Comparison of ENCODE assay signal across 26 cellular contexts in genomic region chr16:72182976-72183375, GRCh38. TPM values are rescaled to one million over a fixed set of nuclear protein-coding genes. Genes with fewer than 3 reads are reported as not detected.
"Had no signal": no experiment of that assay in that cellular context is flagged by ENCODE, and none has a peak within 500 bp of the region (broad histone marks: within the 10 kb centered on the region; RNA-seq: fewer than 3 reads in every experiment).

No MANE protein-coding gene starts in this region.

- H3K4me1 Mint-ChIP-seq: central memory CD8-positive, alpha-beta T cell; immature natural killer cell; naive B cell; neural progenitor cell had no signal

- H3K27ac ChIP-seq: brain microvascular endothelial cell, coronary artery, gastroesophageal sphincter, heart left ventricle, neural progenitor cell, tibial nerve, uterus, VCaP had no signal

- H3K27me3 Mint-ChIP-seq: central memory CD8-positive, alpha-beta T cell; naive B cell; progenitor cell of endocrine pancreas; stimulated activated naive CD8-positive, alpha-beta T cell treated with anti-CD3 and anti-CD28 coated beads, Interleukin-15, Interleukin-2, amounts not matched to agents 100 ng/mL and 50 ng/mL, for 24 hours had no signal

- H3K4me3 Mint-ChIP-seq: activated T-cell treated with anti-CD3 and anti-CD28 coated beads, Interleukin-2, amount 50 U/mL, for 72 hours; central memory CD8-positive, alpha-beta T cell; immature natural killer cell; naive B cell; neural progenitor cell; stimulated activated naive CD8-positive, alpha-beta T cell treated with anti-CD3 and anti-CD28 coated beads, Interleukin-15, Interleukin-2, amounts not matched to agents 100 ng/mL and 50 ng/mL, for 24 hours had no signal

- H3K27me3 ChIP-seq: brain microvascular endothelial cell, gastroesophageal sphincter, heart left ventricle, neural progenitor cell, tibial nerve, uterus had no signal

- ATAC-seq: activated T-cell treated with anti-CD3 and anti-CD28 coated beads, Interleukin-2, amount 50 U/mL, for 72 hours; esophagus mucosa; gastroesophageal sphincter; heart left ventricle; left ventricle myocardium superior had no signal

- H3K9me3 Mint-ChIP-seq: activated T-cell treated with anti-CD3 and anti-CD28 coated beads, Interleukin-2, amount 50 U/mL, for 72 hours; central memory CD8-positive, alpha-beta T cell; immature natural killer cell; naive B cell; neural progenitor cell; stimulated activated naive CD8-positive, alpha-beta T cell treated with anti-CD3 and anti-CD28 coated beads, Interleukin-15, Interleukin-2, amounts not matched to agents 100 ng/mL and 50 ng/mL, for 24 hours had no signal

- H3K36me3 Mint-ChIP-seq: immature natural killer cell, naive B cell, neural progenitor cell had no signal

- DNase-seq: activated CD4-positive, alpha-beta T cell treated with anti-CD3 and anti-CD28 coated beads for 1 hour; activated CD8-positive, alpha-beta memory T cell treated with anti-CD3 and anti-CD28 coated beads for 24 hours; activated effector memory CD4-positive, alpha-beta T cell treated with anti-CD3 and anti-CD28 coated beads, Interleukin-2, amount 50 U/mL, for 16 hours; activated naive CD4-positive, alpha-beta T cell treated with anti-CD3 and anti-CD28 coated beads, Interleukin-2, amount 50 U/mL, for 16 hours; activated T-cell treated with anti-CD3 and anti-CD28 coated beads, Interleukin-2, amount 50 U/mL, for 72 hours; aorta; brain microvascular endothelial cell; effector CD8-positive, alpha-beta T cell; heart left ventricle; immature natural killer cell; kidney glomerular epithelial cell; left ventricle myocardium superior; naive B cell; stimulated activated CD4-positive, alpha-beta T cell treated with anti-CD3 and anti-CD28 coated beads, Interleukin-12 subunit alpha, Interleukin-12 subunit beta, amount 100 ng/mL, for 4 hours; stimulated activated CD4-positive, alpha-beta T cell treated with anti-CD3 and anti-CD28 coated beads, Interleukin-1b, Interleukin-23, amount 100 ng/mL, for 48 hours; stimulated activated CD8-positive, alpha-beta memory T cell treated with anti-CD3 and anti-CD28 coated beads, Interleukin-4, amount 100 ng/mL, for 48 hours; uterus had no signal

- H3K27ac Mint-ChIP-seq: activated T-cell treated with anti-CD3 and anti-CD28 coated beads, Interleukin-2, amount 50 U/mL, for 72 hours; immature natural killer cell; neural progenitor cell; progenitor cell of endocrine pancreas; stimulated activated naive CD8-positive, alpha-beta T cell treated with anti-CD3 and anti-CD28 coated beads, Interleukin-15, Interleukin-2, amounts not matched to agents 100 ng/mL and 50 ng/mL, for 24 hours had no signal

- H3K4me3 ChIP-seq: coronary artery, gastroesophageal sphincter, heart left ventricle, neural progenitor cell, tibial nerve, uterus had no signal

RNA-seq across cellular contexts. Expression of gene PMFBP1, which starts 11.0 kb away (rescaled TPM):
- total RNA-seq: left ventricle myocardium superior had no signal
